In the genomic region with DNA sequence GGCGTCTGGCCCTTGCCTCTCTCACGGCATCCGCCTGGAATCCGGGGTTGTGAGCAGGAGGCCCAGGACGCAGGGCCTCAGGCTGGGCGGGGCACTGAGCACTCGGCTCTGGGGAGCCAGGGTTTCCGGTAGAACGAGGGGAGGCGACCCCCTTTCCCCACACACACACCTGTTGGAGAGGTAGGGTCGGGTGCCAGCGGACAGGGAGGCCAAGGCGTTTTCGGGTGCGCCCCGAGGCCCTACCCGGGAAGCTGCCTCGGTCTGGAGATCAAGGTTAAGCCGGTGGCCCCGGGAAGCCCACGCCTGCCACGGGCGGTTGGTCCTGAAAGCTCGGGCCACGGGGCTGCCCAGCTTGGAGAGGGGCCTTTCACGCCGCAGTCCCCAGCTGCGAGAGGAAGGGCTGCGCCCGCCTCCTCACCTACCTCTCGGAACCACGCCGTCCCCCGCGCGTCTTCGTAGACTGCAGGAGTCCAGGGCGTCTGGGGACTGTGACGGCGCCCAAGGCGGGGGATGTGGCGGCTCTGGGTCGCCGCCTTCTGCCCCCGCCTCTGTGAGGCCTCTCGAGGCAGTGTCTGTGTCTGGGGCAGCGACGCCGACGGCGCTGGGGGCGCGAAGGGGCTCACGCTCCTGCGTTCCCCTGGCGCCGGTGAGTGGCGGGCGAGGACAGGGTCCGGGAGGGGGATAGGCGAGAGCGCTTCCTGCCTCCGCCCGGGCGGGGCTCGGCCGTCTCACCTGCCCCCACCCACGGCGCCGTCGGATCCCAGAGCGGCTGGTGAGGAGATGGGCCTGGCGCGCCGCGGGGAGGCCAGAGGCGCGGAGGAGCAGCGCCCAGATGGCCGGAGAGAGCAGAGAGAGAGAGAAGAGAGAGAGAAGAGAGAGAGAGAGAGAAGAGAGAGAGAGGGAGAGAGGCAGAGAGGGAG, we compare ENCODE assay signal across 7 cellular contexts. TPM values are rescaled to one million over a fixed set of nuclear protein-coding genes. Genes with fewer than 3 reads are reported as not detected.
DNase-seq lines count a peak whose midpoint lies in the region; ATAC-seq and TF ChIP-seq lines count a peak whose summit lies in the region.

No MANE protein-coding gene starts in this region.

- WGBS in endodermal cell (ENCODE audit: insufficient coverage in 1 of 2, insufficient read length in 1 of 2), 2 experiments: 0 to 2% methylated on average over 7 to 80 of the region's 80 CpGs

- DNase-seq in NCI-H748 treated with DMSO at 0.1 percent for 48 hours (lab: John Stamatoyannopoulos, UW) (peak; percentile 20), endodermal cell (peak; percentile 81), right atrium auricular region (ENCODE audit: low spot score) (no peak)
- DNase-seq in stimulated activated CD4-positive, alpha-beta T cell treated with anti-CD3 and anti-CD28 coated beads, Interleukin-4, amount 100 ng/mL, for 4 hours: peak; percentile 18 to 32

- H3K9ac ChIP-seq in endodermal cell (ENCODE audit: extremely low read depth, low read length, poor library complexity, severe bottlenecking): no peak overlapping the region

- ATAC-seq in GM19324 (IDR thresholded peaks at IDR 0.05; ENCODE audit: low FRiP score, unreplicated experiment) (peak; percentile 47), HG03469 (IDR thresholded peaks at IDR 0.05; ENCODE audit: unreplicated experiment) (no peak), GM18505 (IDR thresholded peaks at IDR 0.05; ENCODE audit: unreplicated experiment) (no peak)

- no peak for TF ChIP-seq CTCF in endodermal cell (conservative IDR thresholded peaks at IDR 0.05)
- no peak for TF ChIP-seq CTCF in right atrium auricular region (IDR thresholded peaks at IDR 0.05)

- TF ChIP-seq POLR2A in GM18505 (IDR thresholded peaks at IDR 0.05; ENCODE audit: borderline replicate concordance, extremely low read depth, insufficient read depth, insufficient read length): no peak

- no peaks in the 10 kb centered on the region for H3K9me3 Mint-ChIP-seq in endodermal cell

- peaks cover 99% of the 10 kb centered on the region for H3K27me3 Mint-ChIP-seq in endodermal cell (ENCODE audit: insufficient read depth)

- H3K4me1 ChIP-seq in endodermal cell (ENCODE audit: control insufficient read depth, insufficient read depth, low read length) (peaks cover 3% of the 10 kb centered on the region), right atrium auricular region (peaks cover 0 to 15% of the 10 kb centered on the region in 2 donors)

- H3K27ac ChIP-seq in endodermal cell (ENCODE audit: low read depth, low read length) (no peak overlapping the region), right atrium auricular region (no peak overlapping the region)

- H3K9me3 ChIP-seq in endodermal cell (ENCODE audit: control insufficient read depth, low read length) (no peaks in the 10 kb centered on the region), right atrium auricular region (no peaks in the 10 kb centered on the region)

- no peaks in the 10 kb centered on the region for H3K36me3 ChIP-seq in endodermal cell (ENCODE audit: control insufficient read depth, insufficient read depth, low read length)
- no peaks in the 10 kb centered on the region for H3K36me3 ChIP-seq in right atrium auricular region

- H3K27ac Mint-ChIP-seq in endodermal cell: no peak overlapping the region

- H3K36me3 Mint-ChIP-seq in endodermal cell (ENCODE audit: low read depth): no peaks in the 10 kb centered on the region

- H3K4me3 Mint-ChIP-seq in endodermal cell: peak overlapping the region; percentile 35

- peaks cover 2% of the 10 kb centered on the region for H3K4me1 Mint-ChIP-seq in endodermal cell

- H3K27me3 ChIP-seq in endodermal cell (ENCODE audit: control insufficient read depth, insufficient read depth, low read length, poor library complexity, severe bottlenecking): peaks cover 91% of the 10 kb centered on the region
- H3K27me3 ChIP-seq in right atrium auricular region: peaks cover 23 to 31% of the 10 kb centered on the region in 2 donors

- H3K4me3 ChIP-seq in endodermal cell (ENCODE audit: low read length): no peak overlapping the region
- H3K4me3 ChIP-seq in right atrium auricular region: peak overlapping the region in 1 of 2 donors; percentile 1

RNA-seq across cellular contexts. Expression of gene HOXB9, which starts 20.3 kb away (rescaled TPM):
- total RNA-seq in endodermal cell: not detected
- polyA plus RNA-seq in endodermal cell (2013, experiment 1 of 2): 45.1 TPM
- polyA plus RNA-seq in endodermal cell (2013, experiment 2 of 2): 30.1 TPM
- total RNA-seq in right atrium auricular region: not detected

RNA-seq across cellular contexts. Expression of gene HOXB8, which starts 31.4 kb away (rescaled TPM):
- total RNA-seq in endodermal cell (not detected), right atrium auricular region (not detected)
- polyA plus RNA-seq in endodermal cell (2013, experiment 1 of 2): 10.3 TPM
- polyA plus RNA-seq in endodermal cell (2013, experiment 2 of 2): 7.2 TPM

RNA-seq across cellular contexts. Expression of gene HOXB7, which starts 35.6 kb away (rescaled TPM):
- total RNA-seq in endodermal cell (not detected), right atrium auricular region (under 1 TPM; 0.24 to 0.78 TPM)
- polyA plus RNA-seq in endodermal cell (2013, experiment 1 of 2): 5.6 TPM
- 6.0 TPM for polyA plus RNA-seq in endodermal cell (2013, experiment 2 of 2)

RNA-seq across cellular contexts. Expression of gene HOXB6, which starts 41.7 kb away (rescaled TPM):
- total RNA-seq in endodermal cell (not detected), right atrium auricular region (1 to 10 TPM in 1 of 2 donors, under 1 TPM in 1; 0.82 to 2.6 TPM)
- 14.4 TPM for polyA plus RNA-seq in endodermal cell (2013, experiment 1 of 2)
- 10.0 TPM for polyA plus RNA-seq in endodermal cell (2013, experiment 2 of 2)

RNA-seq across cellular contexts. Expression of gene HOXB5, which starts 52.9 kb away (rescaled TPM):
- total RNA-seq in endodermal cell: not detected
- 5.3 TPM for polyA plus RNA-seq in endodermal cell (2013, experiment 1 of 2)
- polyA plus RNA-seq in endodermal cell (2013, experiment 2 of 2): 2.5 TPM
- not detected for total RNA-seq in right atrium auricular region
